ENCODE assay signal across 18 cellular contexts in the genomic region with DNA sequence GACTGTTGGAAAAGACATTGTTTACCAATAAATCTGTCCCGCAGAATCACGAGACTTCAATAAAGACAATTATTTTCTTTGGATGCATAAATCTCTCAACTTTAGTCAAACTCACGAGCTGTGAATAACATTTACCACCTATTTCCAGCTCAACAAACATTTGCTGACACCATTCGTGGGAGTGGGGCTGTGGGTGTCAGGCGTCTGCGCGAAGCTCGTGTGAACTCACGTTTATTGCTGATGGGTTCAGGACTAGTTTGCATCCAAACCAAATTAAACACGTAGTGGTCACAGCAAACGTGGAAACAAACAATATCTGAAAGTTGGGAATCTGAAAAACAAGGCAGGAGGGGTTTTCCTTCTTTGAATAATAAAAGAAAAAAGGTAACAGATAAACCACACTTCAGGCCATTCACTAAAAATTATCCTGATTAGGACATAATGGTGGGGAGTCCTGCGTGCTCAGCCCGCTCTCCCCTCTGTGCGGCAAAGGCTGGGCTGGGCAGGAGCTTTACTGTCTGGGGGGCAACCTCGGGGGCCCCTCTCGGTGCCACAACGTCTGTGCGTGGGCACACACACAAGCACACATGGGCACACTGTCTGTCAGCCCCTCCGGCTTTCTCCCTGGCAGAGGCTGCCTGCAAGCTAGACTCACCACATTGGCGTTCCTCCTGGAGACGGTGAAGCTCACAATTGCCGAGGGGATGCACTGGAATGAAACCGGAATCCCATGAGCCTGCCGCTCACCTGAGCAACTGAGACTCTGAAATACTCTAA. TPM values are rescaled to one million over a fixed set of nuclear protein-coding genes. Genes with fewer than 3 reads are reported as not detected.
A peak's percentile ranks its signal among the peaks of the same experiment; 100 is the strongest.
DNase-seq lines count a peak whose midpoint lies in the region; FAIRE-seq and TF ChIP-seq lines count a peak whose summit lies in the region.
"Had no signal": no experiment of that assay in that cellular context is flagged by ENCODE, and none has a peak within 500 bp of the region (broad histone marks: within the 10 kb centered on the region; RNA-seq: fewer than 3 reads in every experiment).

No MANE protein-coding gene starts in this region.

- no peak for TF ChIP-seq POLR2A in spleen (IDR thresholded peaks at IDR 0.05)

- peaks cover 0 to 41% (median 0%) of the 10 kb centered on the region in 7 donors for H3K27me3 ChIP-seq in spleen (replicated peaks in 1 of 7)
- H3K27me3 ChIP-seq: BLaER1 treated with 17β-estradiol and CSF1 and Interleukin-3, amounts not matched to agents 10 nM and 100 nM; Peyer's patch had no signal

- H3K4me1 ChIP-seq in spleen = peaks cover 0 to 8% (median 0%) of the 10 kb centered on the region in 6 donors
- H3K4me1 ChIP-seq: Peyer's patch had no signal

- DNase-seq in GM10266 (ENCODE audit: extremely low spot score) = peak; percentile 9
- peak; percentile 7 for DNase-seq in HuH-7.5 (ENCODE audit: low spot score)
- DNase-seq in mesenteric fat pad (ENCODE audit: low spot score) = peak; percentile 87
- DNase-seq in spleen = peak; percentile 46
- DNase-seq in urothelium cell line (ENCODE audit: low spot score) = no peak
- DNase-seq in GM19239 (ENCODE audit: insufficient read length, low spot score) = no peak
- DNase-seq in D721Med (ENCODE audit: insufficient read length, low spot score) = no peak
- DNase-seq: CD8-positive, alpha-beta memory T cell; DMS79; NCI-H1694 treated with DMSO at 0.1 percent for 48 hours; NCI-H510A; NCI-H748 treated with DMSO at 0.1 percent for 48 hours; NK-92 treated with Interleukin-12 subunit alpha and Interleukin-12 subunit beta, amount 100 ng/mL, for 24 hours; Peyer's patch had no signal

- 79 to 88% (median 86%) methylated on average over 21 to 24 of the region's 24 CpGs for WGBS in spleen, 5 donors

- peaks cover 0 to 5% (median 0%) of the 10 kb centered on the region in 6 donors for H3K36me3 ChIP-seq in spleen
- H3K36me3 ChIP-seq: BLaER1 treated with 17β-estradiol and CSF1 and Interleukin-3, amounts not matched to agents 10 nM and 100 nM; Peyer's patch had no signal

- no peaks in the 10 kb centered on the region for H3K9me3 ChIP-seq in spleen
- H3K9me3 ChIP-seq: BLaER1 treated with 17β-estradiol and CSF1 and Interleukin-3, amounts not matched to agents 10 nM and 100 nM; Peyer's patch had no signal

- intact Hi-C loops in spleen (cut with DNase I; ENCODE audit: low total_unique reads) = no loop called here

- H3K4me3 ChIP-seq in spleen = no peak overlapping the region
- H3K4me3 ChIP-seq: BLaER1 treated with 17β-estradiol and CSF1 and Interleukin-3, amounts not matched to agents 10 nM and 100 nM; K562; Peyer's patch had no signal

- TF ChIP-seq CTCF in GM10266 (IDR thresholded peaks at IDR 0.05; ENCODE audit: control insufficient read depth, insufficient read depth, low read depth, missing control alignments) = no peak
- no peak for TF ChIP-seq CTCF in spleen (IDR thresholded peaks at IDR 0.05 in 8 of 11, conservative IDR thresholded peaks at IDR 0.05 in 3 of 11)
- no peak for TF ChIP-seq CTCF in D721Med (IDR thresholded peaks at IDR 0.05; ENCODE audit: insufficient read depth, missing control alignments)

- FAIRE-seq in urothelium cell line (lab: Jason Lieb, UNC) (no peak), GM19239 (lab: Jason Lieb, UNC) (no peak), D721Med (lab: Jason Lieb, UNC) (no peak)
- FAIRE-seq: K562 had no signal

- H3K27ac ChIP-seq in spleen = no peak overlapping the region
- H3K27ac ChIP-seq: BLaER1 treated with 17β-estradiol and CSF1 and Interleukin-3, amounts not matched to agents 10 nM and 100 nM; Peyer's patch had no signal

RNA-seq across cellular contexts. Expression of gene MLC1, which starts 5.3 kb away (rescaled TPM):
- total RNA-seq in mesenteric fat pad = 0.26 TPM
- 1 to 10 TPM; 1.2 to 4.4 (median 1.9) TPM for total RNA-seq in spleen
- under 1 TPM; 0.17 to 0.74 (median 0.39) TPM for polyA plus RNA-seq in spleen
- total RNA-seq: Peyer's patch had no signal

RNA-seq across cellular contexts. Expression of gene MOV10L1, which starts 9.9 kb away (rescaled TPM):
- total RNA-seq in mesenteric fat pad (0.87 TPM), spleen (under 1 TPM in 2 of 7 donors, not detected in 5; 0.10 to 0.37 TPM)
- polyA plus RNA-seq in spleen = under 1 TPM in 1 of 3 donors, not detected in 2; 0.15 TPM
- total RNA-seq: A673; CD8-positive, alpha-beta memory T cell; Right ventricle myocardium inferior had no signal
- polyA plus RNA-seq: CD8-positive, alpha-beta memory T cell had no signal

RNA-seq across cellular contexts. Expression of gene TTLL8, which starts 21.8 kb away (rescaled TPM):
- total RNA-seq in mesenteric fat pad = not detected
- not detected for total RNA-seq in spleen
- polyA plus RNA-seq in spleen = not detected
- total RNA-seq: A673; CD8-positive, alpha-beta memory T cell; K562; Peyer's patch; Right ventricle myocardium inferior had no signal
- polyA plus RNA-seq: CD8-positive, alpha-beta memory T cell; K562 had no signal

Comparison
In these comparisons a context has a peak if more than half of its experiments do, and no peak if none do; other contexts are left out.
1. DNase-seq: peak in GM10266 (single experiment), HuH-7.5 (single experiment), mesenteric fat pad (single experiment) and spleen (single experiment); none in urothelium cell line (single experiment), GM19239 (single experiment) and D721Med (single experiment).